In the genomic region with DNA sequence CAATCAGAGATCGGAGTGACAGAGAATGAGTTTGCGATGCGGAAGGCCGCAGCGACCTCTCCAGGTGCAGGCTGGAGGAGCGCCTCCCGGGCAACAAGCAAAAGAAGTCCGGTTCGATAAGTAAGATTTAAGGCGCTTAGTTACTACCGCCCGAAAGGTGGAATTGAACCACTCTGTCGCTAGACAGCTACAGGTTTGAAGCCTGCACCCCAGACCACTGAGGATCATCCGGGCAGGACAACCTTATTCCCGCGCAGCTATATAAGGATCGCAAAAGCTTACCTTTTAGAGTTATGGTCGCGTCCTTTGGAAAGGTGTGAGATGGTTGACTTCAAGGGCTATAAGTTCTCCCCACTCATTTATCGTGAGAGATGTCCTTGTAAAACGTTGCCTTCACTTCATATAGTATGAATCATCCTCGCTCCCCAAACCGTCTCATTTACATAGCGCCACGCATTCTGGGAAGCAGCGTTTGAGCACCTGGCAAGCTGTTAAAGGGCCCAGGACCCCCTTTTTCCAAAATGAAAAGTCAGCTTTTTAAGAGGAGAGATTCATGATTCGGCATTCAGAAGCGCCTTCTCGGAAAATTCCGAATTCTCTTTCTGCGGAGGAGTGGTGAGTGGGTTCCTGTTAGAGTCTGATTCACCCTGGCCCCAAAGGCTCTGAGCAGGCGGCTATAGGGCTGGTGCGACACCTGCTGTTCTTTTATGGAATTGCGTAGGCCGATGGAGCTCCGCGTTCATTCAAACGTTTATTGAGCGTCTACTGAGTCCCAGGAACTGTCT, we compare ENCODE assay signal across 8 cellular contexts. TPM values are rescaled to one million over a fixed set of nuclear protein-coding genes. Genes with fewer than 3 reads are reported as not detected.
DNase-seq lines count a peak whose midpoint lies in the region; ATAC-seq and TF ChIP-seq lines count a peak whose summit lies in the region.

No MANE protein-coding gene starts in this region.

- ATAC-seq in GM21576 (IDR thresholded peaks at IDR 0.05; ENCODE audit: unreplicated experiment), result peak; percentile 71
- peak; percentile 58 to 84 (median 67) for ATAC-seq in natural killer cell

- peaks cover 0 to 10% of the 10 kb centered on the region in 2 donors for H3K27me3 Mint-ChIP-seq in natural killer cell (ENCODE audit: low read depth in 2 of 2)

- H3K9me3 Mint-ChIP-seq in natural killer cell, result no peaks in the 10 kb centered on the region

- in situ Hi-C loops in KBM-7 (cut with MboI; ENCODE audit: low pct_unique_long_range_greater_than_20kb, low sequenced_read_pairs), result no loop called here

- no peaks in the 10 kb centered on the region for H3K36me3 Mint-ChIP-seq in natural killer cell

- H3K27ac Mint-ChIP-seq in natural killer cell, result peak overlapping the region; percentile 87 to 90

- peaks cover 42 to 55% of the 10 kb centered on the region in 2 donors for H3K4me1 Mint-ChIP-seq in natural killer cell

- peak overlapping the region; percentile 74 for H3K4me3 Mint-ChIP-seq in natural killer cell

- intact Hi-C loops in natural killer cell (cut with micrococcal nuclease), result loop anchor here (1.0 to 2.0 kb wide), 3 partner anchors 39 to 74 kb away; partner anchors contain the start of gene PPP1R13L

- peak; percentile 76 for TF ChIP-seq CTCF in natural killer cell (IDR thresholded peaks at IDR 0.05)

- DNase-seq in DMS79 (lab: John Stamatoyannopoulos, UW), result peak; percentile 82
- peak; percentile 96 for DNase-seq in KBM-7
- DNase-seq in activated T-helper 1 cell treated with Interleukin-2 at 50 U/mL for 16 hours (ENCODE audit: low read depth), result peak; percentile 76
- peak; percentile 92 for DNase-seq in fibroblast of gingiva (ENCODE audit: low read depth)
- peak; percentile 88 for DNase-seq in natural killer cell
- peak; percentile 77 to 99 (median 90) for DNase-seq in stimulated activated naive CD4-positive, alpha-beta T cell (lab: John Stamatoyannopoulos, UW)

TF ChIP-seq in PFSK-1, 5 proteins besides CTCF, POLR2A, EP300 and RAD21:
- TF ChIP-seq SIN3A (IDR thresholded peaks at IDR 0.05; ENCODE audit: borderline replicate concordance, insufficient read depth, low read length) (peak; percentile 64; the same call in 1 of the 2 replicates), POLR2AphosphoS5 (IDR thresholded peaks at IDR 0.05; ENCODE audit: low read depth, low read length) (no peak), FOXP2 (optimal IDR thresholded peaks at IDR 0.05; ENCODE audit: borderline replicate concordance, extremely low read depth, extremely low read length, insufficient read depth) (peak; percentile 65), REST (IDR thresholded peaks at IDR 0.05; ENCODE audit: insufficient read depth in 1 of 2, low read depth in 2 of 2, low read length in 2 of 2) (no peak), TAF1 (IDR thresholded peaks at IDR 0.05; ENCODE audit: borderline replicate concordance, insufficient read depth, low read length) (no peak; the same call in 1 of the 2 replicates)

RNA-seq across cellular contexts. Expression of gene FOSB, which starts 10.8 kb away (rescaled TPM):
- polyA plus RNA-seq in PFSK-1 (2012; ENCODE audit: insufficient read length, low read depth), result 1.7 TPM
- total RNA-seq in natural killer cell, result 1,000 to 10,000 TPM in 2 of 3 donors, 100 to 1,000 TPM in 1; 784 to 1,837 (median 1,121) TPM

RNA-seq across cellular contexts. Expression of gene RTN2, which starts 18.2 kb away (rescaled TPM):
- 20.7 TPM for polyA plus RNA-seq in PFSK-1 (2012; ENCODE audit: insufficient read length, low read depth)
- 1 to 10 TPM; 1.9 to 5.5 (median 3.0) TPM for total RNA-seq in natural killer cell

RNA-seq across cellular contexts. Expression of gene PPM1N, which starts 19.6 kb away (rescaled TPM):
- 5.8 TPM for polyA plus RNA-seq in PFSK-1 (2012; ENCODE audit: insufficient read length, low read depth)
- total RNA-seq in natural killer cell, result 1 to 10 TPM; 5.1 to 8.3 (median 6.8) TPM

RNA-seq across cellular contexts. Expression of gene VASP, which starts 28.6 kb away (rescaled TPM):
- polyA plus RNA-seq in PFSK-1 (2012; ENCODE audit: insufficient read length, low read depth), result 73.2 TPM
- 100 to 1,000 TPM; 192 to 244 (median 237) TPM for total RNA-seq in natural killer cell

RNA-seq across cellular contexts. Expression of gene ERCC1, which starts 54.9 kb away (rescaled TPM):
- 106 TPM for polyA plus RNA-seq in PFSK-1 (2012; ENCODE audit: insufficient read length, low read depth)
- 10 to 100 TPM; 46.8 to 55.2 (median 48.2) TPM for total RNA-seq in natural killer cell

Comparison
In these comparisons a context has a peak if more than half of its experiments do, and no peak if none do; other contexts are left out.
1. Peak in every context shown above with its lines: DNase-seq and ATAC-seq.